ENCODE assay signal across 1 cellular context in genomic region chr11:128625766-128626165, GRCh38.
TF ChIP-seq lines count a peak whose summit lies in the region.

No MANE protein-coding gene starts in this region.

TF ChIP-seq in WTC11, 78 proteins besides CTCF, POLR2A, EP300 and RAD21 (continued from another document):
- TF ChIP-seq PRDM15 (CRISPR knock-in tag; IDR thresholded peaks at IDR 0.05) (no peak), ZNF219 (CRISPR knock-in tag; IDR thresholded peaks at IDR 0.05; ENCODE audit: borderline replicate concordance) (no peak), TEAD1 (CRISPR knock-in tag; IDR thresholded peaks at IDR 0.05) (no peak)
- TF ChIP-seq, protein P1, sequence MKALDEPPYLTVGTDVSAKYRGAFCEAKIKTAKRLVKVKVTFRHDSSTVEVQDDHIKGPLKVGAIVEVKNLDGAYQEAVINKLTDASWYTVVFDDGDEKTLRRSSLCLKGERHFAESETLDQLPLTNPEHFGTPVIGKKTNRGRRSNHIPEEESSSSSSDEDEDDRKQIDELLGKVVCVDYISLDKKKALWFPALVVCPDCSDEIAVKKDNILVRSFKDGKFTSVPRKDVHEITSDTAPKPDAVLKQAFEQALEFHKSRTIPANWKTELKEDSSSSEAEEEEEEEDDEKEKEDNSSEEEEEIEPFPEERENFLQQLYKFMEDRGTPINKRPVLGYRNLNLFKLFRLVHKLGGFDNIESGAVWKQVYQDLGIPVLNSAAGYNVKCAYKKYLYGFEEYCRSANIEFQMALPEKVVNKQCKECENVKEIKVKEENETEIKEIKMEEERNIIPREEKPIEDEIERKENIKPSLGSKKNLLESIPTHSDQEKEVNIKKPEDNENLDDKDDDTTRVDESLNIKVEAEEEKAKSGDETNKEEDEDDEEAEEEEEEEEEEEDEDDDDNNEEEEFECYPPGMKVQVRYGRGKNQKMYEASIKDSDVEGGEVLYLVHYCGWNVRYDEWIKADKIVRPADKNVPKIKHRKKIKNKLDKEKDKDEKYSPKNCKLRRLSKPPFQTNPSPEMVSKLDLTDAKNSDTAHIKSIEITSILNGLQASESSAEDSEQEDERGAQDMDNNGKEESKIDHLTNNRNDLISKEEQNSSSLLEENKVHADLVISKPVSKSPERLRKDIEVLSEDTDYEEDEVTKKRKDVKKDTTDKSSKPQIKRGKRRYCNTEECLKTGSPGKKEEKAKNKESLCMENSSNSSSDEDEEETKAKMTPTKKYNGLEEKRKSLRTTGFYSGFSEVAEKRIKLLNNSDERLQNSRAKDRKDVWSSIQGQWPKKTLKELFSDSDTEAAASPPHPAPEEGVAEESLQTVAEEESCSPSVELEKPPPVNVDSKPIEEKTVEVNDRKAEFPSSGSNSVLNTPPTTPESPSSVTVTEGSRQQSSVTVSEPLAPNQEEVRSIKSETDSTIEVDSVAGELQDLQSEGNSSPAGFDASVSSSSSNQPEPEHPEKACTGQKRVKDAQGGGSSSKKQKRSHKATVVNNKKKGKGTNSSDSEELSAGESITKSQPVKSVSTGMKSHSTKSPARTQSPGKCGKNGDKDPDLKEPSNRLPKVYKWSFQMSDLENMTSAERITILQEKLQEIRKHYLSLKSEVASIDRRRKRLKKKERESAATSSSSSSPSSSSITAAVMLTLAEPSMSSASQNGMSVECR (CRISPR knock-in tag; IDR thresholded peaks at IDR 0.05; ENCODE audit: borderline replicate concordance), result no peak
